Comparison of ENCODE assay signal across 11 cellular contexts in genomic region chr16:22641030-22641671, GRCh38.
DNase-seq lines count a peak whose midpoint lies in the region; ATAC-seq and TF ChIP-seq lines count a peak whose summit lies in the region.
"Had no signal": no experiment of that assay in that cellular context is flagged by ENCODE, and none has a peak within 500 bp of the region (broad histone marks: within the 10 kb centered on the region; RNA-seq: fewer than 3 reads in every experiment).

No MANE protein-coding gene starts in this region.

- H3K36me3 Mint-ChIP-seq in T-cell, result no peaks in the 10 kb centered on the region
- no peaks in the 10 kb centered on the region for H3K36me3 Mint-ChIP-seq in effector memory CD8-positive, alpha-beta T cell (ENCODE audit: insufficient read depth)
- H3K36me3 Mint-ChIP-seq: activated naive CD4-positive, alpha-beta T cell treated with anti-CD3 and anti-CD28 coated beads, Interleukin-2, amount 50 U/mL, for 72 hours; CD4-positive, alpha-beta memory T cell had no signal

- intact Hi-C loops in left cardiac atrium (cut with DNase I), result no loop called here

- POLR2A ChIA-PET in T-cell (lab: Charles Lee), result no interaction called here

- H3K9me3 ChIP-seq in cardiac muscle cell (ENCODE audit: low read depth), result no peaks in the 10 kb centered on the region

- TF ChIP-seq CTCF in cardiac muscle cell (IDR thresholded peaks at IDR 0.05; ENCODE audit: low read depth, low read length) (no peak), fibroblast of mammary gland (conservative IDR thresholded peaks at IDR 0.05; ENCODE audit: control insufficient read depth, insufficient read depth, low read depth, low read length) (no peak)

- no peak overlapping the region for H3K27ac Mint-ChIP-seq in T-cell
- H3K27ac Mint-ChIP-seq in effector memory CD8-positive, alpha-beta T cell, result no peak overlapping the region
- H3K27ac Mint-ChIP-seq: activated naive CD4-positive, alpha-beta T cell treated with anti-CD3 and anti-CD28 coated beads, Interleukin-2, amount 50 U/mL, for 72 hours; CD4-positive, alpha-beta memory T cell had no signal

- H3K36me3 ChIP-seq in cardiac muscle cell, result no peaks in the 10 kb centered on the region

- peak; percentile 50 to 76 for DNase-seq in cardiac muscle cell (ENCODE audit: low read depth in 1 of 2, low spot score in 1 of 2)
- no peak for DNase-seq in left cardiac atrium
- DNase-seq in RPMI7951 (ENCODE audit: low read depth), result peak; percentile 41
- peak; percentile 59 for DNase-seq in fibroblast of mammary gland (ENCODE audit: low read depth)
- DNase-seq in T-cell, result no peak
- DNase-seq in DMS114 treated with DMSO at 0.1 percent for 48 hours (lab: John Stamatoyannopoulos, UW; ENCODE audit: unreplicated experiment), result no peak
- DNase-seq in effector memory CD8-positive, alpha-beta T cell, result no peak
- DNase-seq: CD4-positive, alpha-beta memory T cell; NCI-H1436 had no signal

- CTCF ChIA-PET in T-cell (lab: Charles Lee), result no interaction called here

- H3K4me1 Mint-ChIP-seq in T-cell, result no peaks in the 10 kb centered on the region
- H3K4me1 Mint-ChIP-seq in effector memory CD8-positive, alpha-beta T cell (ENCODE audit: low read depth in 2 of 2), result no peaks in the 10 kb centered on the region
- H3K4me1 Mint-ChIP-seq: CD4-positive, alpha-beta memory T cell had no signal

- no peak for ATAC-seq in left cardiac atrium
- ATAC-seq in T-cell (replicated peaks in 1 of 4), result no peak
- no peak for ATAC-seq in effector memory CD8-positive, alpha-beta T cell (replicated peaks)
- no peak for ATAC-seq in GM21447 (IDR thresholded peaks at IDR 0.05; ENCODE audit: unreplicated experiment)

- no peak overlapping the region for H3K4me3 ChIP-seq in cardiac muscle cell
- H3K4me3 ChIP-seq in fibroblast of mammary gland (ENCODE audit: control insufficient read depth, low read depth, low read length), result no peak overlapping the region

- H3K9me3 Mint-ChIP-seq in T-cell, result no peaks in the 10 kb centered on the region
- H3K9me3 Mint-ChIP-seq in effector memory CD8-positive, alpha-beta T cell, result no peaks in the 10 kb centered on the region
- H3K9me3 Mint-ChIP-seq: activated naive CD4-positive, alpha-beta T cell treated with anti-CD3 and anti-CD28 coated beads, Interleukin-2, amount 50 U/mL, for 72 hours; CD4-positive, alpha-beta memory T cell had no signal

- H3K4me1 ChIP-seq in cardiac muscle cell (ENCODE audit: low read depth), result no peaks in the 10 kb centered on the region

- H3K4me3 Mint-ChIP-seq in T-cell, result no peak overlapping the region
- H3K4me3 Mint-ChIP-seq in effector memory CD8-positive, alpha-beta T cell, result no peak overlapping the region
- H3K4me3 Mint-ChIP-seq: CD4-positive, alpha-beta memory T cell had no signal

- H3K27me3 ChIP-seq in cardiac muscle cell, result no peaks in the 10 kb centered on the region

- no peak overlapping the region for H3K27ac ChIP-seq in cardiac muscle cell

- no peaks in the 10 kb centered on the region for H3K27me3 Mint-ChIP-seq in T-cell
- no peaks in the 10 kb centered on the region for H3K27me3 Mint-ChIP-seq in effector memory CD8-positive, alpha-beta T cell
- H3K27me3 Mint-ChIP-seq: CD4-positive, alpha-beta memory T cell had no signal

Comparison
In these comparisons a context has a peak if more than half of its experiments do, and no peak if none do; other contexts are left out.
1. DNase-seq: peak in cardiac muscle cell (2 of 2), RPMI7951 (single experiment) and fibroblast of mammary gland (single experiment); none in left cardiac atrium (single experiment), T-cell (0 of 34), DMS114 treated with DMSO at 0.1 percent for 48 hours (single experiment) and effector memory CD8-positive, alpha-beta T cell (0 of 3).